In genomic region chr13:43185206-43185605, GRCh38 we compare ENCODE assay signal across 1 cellular context.
TF ChIP-seq lines count a peak whose summit lies in the region.

No MANE protein-coding gene starts in this region.

TF ChIP-seq in GM23338, 12 proteins besides CTCF, POLR2A, EP300 and RAD21 (continued from another document):
- TF ChIP-seq ZNF462 (CRISPR knock-in tag; IDR thresholded peaks at IDR 0.05) = no peak
- no peak for TF ChIP-seq ETS1 (IDR thresholded peaks at IDR 0.05)
- TF ChIP-seq ZNF114 (CRISPR knock-in tag; IDR thresholded peaks at IDR 0.05) = no peak
- no peak for TF ChIP-seq JUNB (IDR thresholded peaks at IDR 0.05; ENCODE audit: unreplicated experiment)
- no peak for TF ChIP-seq POLR2AphosphoS5 (IDR thresholded peaks at IDR 0.05; ENCODE audit: low read depth)
- TF ChIP-seq EZH2phosphoT487 (IDR thresholded peaks at IDR 0.05; ENCODE audit: unreplicated experiment) = no peak
